In genomic region chr6:166488081-166488685, GRCh38 we compare ENCODE assay signal across 8 cellular contexts.
DNase-seq lines count a peak whose midpoint lies in the region; ATAC-seq and TF ChIP-seq lines count a peak whose summit lies in the region.

No MANE protein-coding gene starts in this region.

- peak overlapping the region; percentile 99 for H3K27ac Mint-ChIP-seq in activated naive CD4-positive, alpha-beta T cell treated with anti-CD3 and anti-CD28 coated beads, Interleukin-2, amount 10 ng/mL, durations not matched to agents 7 days and 5 days

- in situ Hi-C loops in GM13976 (cut with MboI; ENCODE audit: low sequenced_read_pairs, unreplicated experiment), result no loop called here

- CTCF ChIA-PET in activated naive CD4-positive, alpha-beta T cell treated with anti-CD3 and anti-CD28 coated beads, Interleukin-2, amount 10 ng/mL, durations not matched to agents 7 days and 5 days (lab: Charles Lee), result interaction anchor here (1.9 kb wide), 1 partner anchor 107 kb away, joined by 5 read pairs; no protein-coding TSS in a partner anchor

- peaks cover 30% of the 10 kb centered on the region for H3K36me3 Mint-ChIP-seq in activated naive CD4-positive, alpha-beta T cell treated with anti-CD3 and anti-CD28 coated beads, Interleukin-2, amount 10 ng/mL, durations not matched to agents 7 days and 5 days

- peak; percentile 95 for ATAC-seq in HG02759 (IDR thresholded peaks at IDR 0.05; ENCODE audit: unreplicated experiment)
- peak; percentile 61 for ATAC-seq in left colon

- H3K9me3 Mint-ChIP-seq in activated naive CD4-positive, alpha-beta T cell treated with anti-CD3 and anti-CD28 coated beads, Interleukin-2, amount 10 ng/mL, durations not matched to agents 7 days and 5 days, result peaks cover 19% of the 10 kb centered on the region

- DNase-seq in GM13976 (ENCODE audit: low spot score) (peak; percentile 80), RPMI8226 (peak; percentile 66), left colon (peak; percentile 61 to 65), DMS53 treated with DMSO at 0.1 percent for 48 hours (lab: John Stamatoyannopoulos, UW; ENCODE audit: unreplicated experiment) (no peak), cerebellum (ENCODE audit: low spot score) (no peak)
- peak; percentile 83 for DNase-seq in activated naive CD4-positive, alpha-beta T cell treated with anti-CD3 and anti-CD28 coated beads, Interleukin-2, amount 10 ng/mL, durations not matched to agents 7 days and 5 days
- DNase-seq in stimulated activated CD8-positive, alpha-beta memory T cell treated with anti-CD3 and anti-CD28 coated beads, Interleukin-12 subunit alpha, Interleukin-12 subunit beta, amount 100 ng/mL, for 1 hour (ENCODE audit: low read depth), result peak; percentile 57

- H3K27me3 Mint-ChIP-seq in activated naive CD4-positive, alpha-beta T cell treated with anti-CD3 and anti-CD28 coated beads, Interleukin-2, amount 10 ng/mL, durations not matched to agents 7 days and 5 days, result peaks cover 5% of the 10 kb centered on the region

- H3K4me1 Mint-ChIP-seq in activated naive CD4-positive, alpha-beta T cell treated with anti-CD3 and anti-CD28 coated beads, Interleukin-2, amount 10 ng/mL, durations not matched to agents 7 days and 5 days, result peaks cover 26% of the 10 kb centered on the region

- intact Hi-C loops in left colon (cut with DNase I, micrococcal nuclease), result no loop called here

- no peak for TF ChIP-seq CTCF in GM13976 (IDR thresholded peaks at IDR 0.05; ENCODE audit: borderline replicate concordance, control extremely low read depth, extremely low read depth, insufficient read depth, missing control alignments)

- peak overlapping the region; percentile 50 for H3K4me3 Mint-ChIP-seq in activated naive CD4-positive, alpha-beta T cell treated with anti-CD3 and anti-CD28 coated beads, Interleukin-2, amount 10 ng/mL, durations not matched to agents 7 days and 5 days

Comparison
In these comparisons a context has a peak if more than half of its experiments do, and no peak if none do; other contexts are left out.
1. DNase-seq: peak in GM13976 (single experiment), RPMI8226 (single experiment), activated naive CD4-positive, alpha-beta T cell treated with anti-CD3 and anti-CD28 coated beads, Interleukin-2, amount 10 ng/mL, durations not matched to agents 7 days and 5 days (single experiment), left colon (2 of 2) and stimulated activated CD8-positive, alpha-beta memory T cell treated with anti-CD3 and anti-CD28 coated beads, Interleukin-12 subunit alpha, Interleukin-12 subunit beta, amount 100 ng/mL, for 1 hour (single experiment); none in DMS53 treated with DMSO at 0.1 percent for 48 hours (single experiment) and cerebellum (single experiment).